8 cellular contexts compared by ENCODE assay signal in the genomic region with DNA sequence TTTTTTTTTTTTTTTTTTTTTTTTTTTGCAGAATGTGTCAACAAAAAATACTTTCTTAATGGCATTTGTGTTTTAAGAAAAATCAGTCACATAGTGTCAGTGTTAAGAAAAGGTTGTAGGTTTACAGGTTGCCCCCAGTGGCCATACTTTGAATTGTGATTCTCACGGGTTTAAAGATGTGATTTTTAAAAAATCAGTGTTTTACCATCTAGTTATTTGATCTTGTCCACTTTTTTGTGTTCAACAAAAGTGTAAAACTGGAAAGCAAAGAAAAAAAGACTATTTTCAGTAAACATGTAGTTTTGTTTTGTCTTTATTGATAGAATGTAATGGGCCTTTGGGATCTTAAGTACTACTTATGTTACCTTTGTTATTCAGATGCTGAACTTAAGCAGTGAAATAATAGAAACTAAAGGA. TPM values are rescaled to one million over a fixed set of nuclear protein-coding genes. Genes with fewer than 3 reads are reported as not detected.
DNase-seq lines count a peak whose midpoint lies in the region; ATAC-seq and TF ChIP-seq lines count a peak whose summit lies in the region.

No MANE protein-coding gene starts in this region.

- H3K9me3 Mint-ChIP-seq in Caco-2 (ENCODE audit: unreplicated experiment) (no peaks in the 10 kb centered on the region), osteocyte (ENCODE audit: unreplicated experiment) (peaks cover 6% of the 10 kb centered on the region)

- peaks cover 10% of the 10 kb centered on the region; the same call in 1 of the 2 replicates for H4K20me1 ChIP-seq in OCI-LY7 (ENCODE audit: insufficient read depth, low read length)

- no peak overlapping the region for H2AFZ ChIP-seq in OCI-LY7 (ENCODE audit: low read length)

- H3K27ac Mint-ChIP-seq in Caco-2 (ENCODE audit: unreplicated experiment) (no peak overlapping the region), osteocyte (ENCODE audit: unreplicated experiment) (no peak overlapping the region)

- H3K36me3 Mint-ChIP-seq in Caco-2 (ENCODE audit: insufficient read depth, unreplicated experiment) (peaks cover 83% of the 10 kb centered on the region), osteocyte (ENCODE audit: unreplicated experiment) (peaks cover 29% of the 10 kb centered on the region)

- ATAC-seq in GM19035 (IDR thresholded peaks at IDR 0.05; ENCODE audit: unreplicated experiment) (peak; percentile 70), HG03280 (IDR thresholded peaks at IDR 0.05; ENCODE audit: unreplicated experiment) (no peak), HG03439 (IDR thresholded peaks at IDR 0.05; ENCODE audit: unreplicated experiment) (no peak), GM21367 (IDR thresholded peaks at IDR 0.05; ENCODE audit: unreplicated experiment) (no peak)

- H3K4me1 Mint-ChIP-seq in Caco-2 (ENCODE audit: low read depth, unreplicated experiment) (no peaks in the 10 kb centered on the region), osteocyte (ENCODE audit: unreplicated experiment) (no peaks in the 10 kb centered on the region)

- no peaks in the 10 kb centered on the region for H3K9me2 ChIP-seq in OCI-LY7 (ENCODE audit: insufficient read depth, low read length)

- peaks cover 27% of the 10 kb centered on the region; the same call in 1 of the 2 replicates for H3K79me2 ChIP-seq in OCI-LY7 (ENCODE audit: insufficient read depth, low read depth, low read length)

- CTCF ChIA-PET in Caco-2 (lab: Charles Lee) (no interaction called here), OCI-LY7 (lab: Charles Lee; ENCODE audit: unreplicated experiment) (no interaction called here)

- H3K4me3 Mint-ChIP-seq in Caco-2 (ENCODE audit: unreplicated experiment) (no peak overlapping the region), osteocyte (ENCODE audit: unreplicated experiment) (no peak overlapping the region)

- no peak overlapping the region for H3K4me2 ChIP-seq in OCI-LY7 (ENCODE audit: low read length)

- POLR2A ChIA-PET in Caco-2 (lab: Charles Lee), result no interaction called here
- POLR2A ChIA-PET in OCI-LY7 (lab: Charles Lee), result no interaction called here

- no peaks in the 10 kb centered on the region for H3K27me3 Mint-ChIP-seq in Caco-2 (ENCODE audit: insufficient read depth, unreplicated experiment)
- no peaks in the 10 kb centered on the region for H3K27me3 Mint-ChIP-seq in osteocyte (ENCODE audit: unreplicated experiment)

- H3K27me3 ChIP-seq in Caco-2 (replicated peaks; ENCODE audit: control insufficient read depth, insufficient read depth, low read length) (no peaks in the 10 kb centered on the region), dorsolateral prefrontal cortex (no peaks in the 10 kb centered on the region)

- H3K36me3 ChIP-seq in Caco-2 (ENCODE audit: control insufficient read depth, insufficient read depth, low read length), result peaks cover 4% of the 10 kb centered on the region
- H3K36me3 ChIP-seq in OCI-LY7 (ENCODE audit: insufficient read depth, low read length), result peaks cover 98% of the 10 kb centered on the region

- H3K4me1 ChIP-seq in Caco-2, result no peaks in the 10 kb centered on the region
- H3K4me1 ChIP-seq in OCI-LY7 (ENCODE audit: insufficient read depth, low read length, poor library complexity, severe bottlenecking), result no peaks in the 10 kb centered on the region

- TF ChIP-seq CTCF in Caco-2 (IDR thresholded peaks at IDR 0.05; ENCODE audit: insufficient read depth in 1 of 2, low read depth in 1 of 2, low read length in 1 of 2, severe bottlenecking in 1 of 2, unreplicated experiment in 1 of 2) (peak; percentile 61 to 73), OCI-LY7 (conservative IDR thresholded peaks at IDR 0.05; ENCODE audit: low read length) (peak; percentile 84), dorsolateral prefrontal cortex (IDR thresholded peaks at IDR 0.05 in 54 of 56, conservative IDR thresholded peaks at IDR 0.05 in 2 of 56; ENCODE audit: low read depth in 1 of 56, partially characterized antibody in 56 of 56) (peak in 52 of 56 donors; percentile 13 to 61 (median 39)), osteocyte (IDR thresholded peaks at IDR 0.05) (peak; percentile 61)

- no peak overlapping the region for H3K27ac ChIP-seq in OCI-LY7 (ENCODE audit: low read depth, low read length, poor library complexity, severe bottlenecking)
- H3K27ac ChIP-seq in dorsolateral prefrontal cortex, result no peak overlapping the region

- intact Hi-C loops in Caco-2 (cut with micrococcal nuclease; ENCODE audit: unreplicated experiment), result no loop called here
- intact Hi-C loops in OCI-LY7 (cut with micrococcal nuclease; ENCODE audit: unreplicated experiment), result loop anchor here (10.0 kb wide), 1 partner anchor 410 kb away; no protein-coding TSS in a partner anchor
- intact Hi-C loops in dorsolateral prefrontal cortex (cut with DNase I), result no loop called here

- H3K9me3 ChIP-seq in Caco-2, result no peaks in the 10 kb centered on the region
- peaks cover 5% of the 10 kb centered on the region; the same call in 1 of the 2 replicates for H3K9me3 ChIP-seq in OCI-LY7 (ENCODE audit: low read length)

- H3K4me3 ChIP-seq in Caco-2 (ENCODE audit: low read depth, low read length), result no peak overlapping the region
- H3K4me3 ChIP-seq in OCI-LY7 (ENCODE audit: low read depth, low read length, poor library complexity, severe bottlenecking), result no peak overlapping the region
- no peak overlapping the region for H3K4me3 ChIP-seq in dorsolateral prefrontal cortex

- BruUV-seq in Caco-2 (replicated peaks; lab: Mats Ljungman, UMichigan) (no TSS peak), OCI-LY7 (replicated peaks; lab: Mats Ljungman, UMichigan) (no TSS peak)

- DNase-seq in Caco-2 (peak in 1 of 2 experiments; percentile 65), OCI-LY7 (ENCODE audit: low spot score) (peak; percentile 68), dorsolateral prefrontal cortex (no peak), osteocyte (ENCODE audit: extremely low spot score, unreplicated experiment) (no peak)

RNA-seq across cellular contexts. Expression of gene SUV39H2, which starts 25.7 kb away (rescaled TPM):
- total RNA-seq in Caco-2 (2022) (58.3 and 60.4 TPM in 2 replicates), OCI-LY7 (2022) (58.0 and 58.2 TPM in 2 replicates), dorsolateral prefrontal cortex (10 to 100 TPM in 118 of 120 experiments, 1 to 10 TPM in 2; 8.9 to 25.2 (median 16.2) TPM), osteocyte (8.2 and 9.8 TPM in 2 replicates)
- total RNA-seq in OCI-LY7 (2014; rRNA removed; shearing (Covaris generic)), result 31.5 and 43.4 TPM in 2 replicates

RNA-seq across cellular contexts. Expression of gene DCLRE1C, which starts 49.6 kb away (rescaled TPM):
- total RNA-seq in Caco-2 (2022) (23.7 and 25.8 TPM in 2 replicates), OCI-LY7 (2022) (50.2 and 53.2 TPM in 2 replicates), dorsolateral prefrontal cortex (10 to 100 TPM in 43 of 120 experiments, 1 to 10 TPM in 77; 4.4 to 22.8 (median 8.8) TPM), osteocyte (9.3 and 9.7 TPM in 2 replicates)
- total RNA-seq in OCI-LY7 (2014; rRNA removed; shearing (Covaris generic)), result 45.3 and 81.3 TPM in 2 replicates

RNA-seq across cellular contexts. Expression of gene MEIG1, which starts 54.9 kb away (rescaled TPM):
- total RNA-seq in Caco-2 (2022) (not detected in 2 replicates), OCI-LY7 (2022) (1.7 and 2.7 TPM in 2 replicates), dorsolateral prefrontal cortex (1 to 10 TPM in 70 of 120 experiments, under 1 TPM in 5, not detected in 45; 0.68 to 5.1 (median 1.8) TPM), osteocyte (1.0 TPM in 1 of 2 replicates, not detected in the other)
- total RNA-seq in OCI-LY7 (2014; rRNA removed; shearing (Covaris generic)), result 1.1 and 2.5 TPM in 2 replicates
